12 cellular contexts compared by ENCODE assay signal in the genomic region with DNA sequence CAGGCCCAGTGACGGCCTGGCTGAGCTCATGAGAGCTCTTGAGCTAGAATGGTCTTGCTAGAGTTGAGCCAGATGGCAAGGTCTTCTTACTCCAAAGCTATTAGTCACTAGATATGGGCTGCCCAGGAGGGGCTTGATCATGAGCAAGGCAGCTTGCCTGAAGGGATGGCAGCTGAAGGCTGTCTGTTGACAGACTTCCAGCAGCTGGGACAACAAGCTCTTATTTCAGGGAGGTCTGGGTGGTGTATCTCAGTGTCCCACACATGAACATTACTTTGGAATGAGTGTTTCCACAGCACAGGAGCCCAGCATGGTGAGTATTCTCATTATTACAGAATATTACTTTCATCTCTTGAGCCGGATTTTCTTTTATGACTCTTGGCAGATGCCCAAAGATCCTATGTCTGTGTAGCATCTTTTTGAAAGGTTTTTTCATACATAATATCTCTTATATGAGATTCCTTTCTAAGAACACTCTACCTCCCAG.
DNase-seq lines count a peak whose midpoint lies in the region; ATAC-seq and TF ChIP-seq lines count a peak whose summit lies in the region.
"Had no signal": no experiment of that assay in that cellular context is flagged by ENCODE, and none has a peak within 500 bp of the region (broad histone marks: within the 10 kb centered on the region; RNA-seq: fewer than 3 reads in every experiment).

No MANE protein-coding gene starts in this region.

- peaks cover 2 to 11% (median 9%) of the 10 kb centered on the region in 3 donors for H3K4me1 ChIP-seq in esophagus squamous epithelium

- TF ChIP-seq CTCF in astrocyte of the spinal cord (IDR thresholded peaks at IDR 0.05; ENCODE audit: low read depth, low read length) = no peak
- no peak for TF ChIP-seq CTCF in mesothelial cell of epicardium (IDR thresholded peaks at IDR 0.05; ENCODE audit: unreplicated experiment)
- no peak for TF ChIP-seq CTCF in esophagus squamous epithelium (IDR thresholded peaks at IDR 0.05)

- in situ Hi-C loops in astrocyte of the spinal cord (cut with HindIII; ENCODE audit: low sequenced_read_pairs) = no loop called here

- no peak overlapping the region for H3K4me3 Mint-ChIP-seq in mesothelial cell of epicardium
- no peak overlapping the region for H3K4me3 Mint-ChIP-seq in immature natural killer cell
- H3K4me3 Mint-ChIP-seq: T-cell had no signal

- H3K4me1 Mint-ChIP-seq in mesothelial cell of epicardium = peaks cover 54% of the 10 kb centered on the region
- H3K4me1 Mint-ChIP-seq in immature natural killer cell = peaks cover 0 to 2% of the 10 kb centered on the region in 2 donors

- H3K4me3 ChIP-seq in astrocyte of the spinal cord (ENCODE audit: low read depth, low read length) = no peak overlapping the region
- no peak overlapping the region for H3K4me3 ChIP-seq in esophagus squamous epithelium
- H3K4me3 ChIP-seq: dorsolateral prefrontal cortex, thoracic aorta had no signal

- H3K9me3 Mint-ChIP-seq in mesothelial cell of epicardium (no peaks in the 10 kb centered on the region), immature natural killer cell (no peaks in the 10 kb centered on the region)
- H3K9me3 Mint-ChIP-seq: T-cell had no signal

- intact Hi-C loops in esophagus squamous epithelium (cut with DNase I) = no loop called here

- H3K36me3 Mint-ChIP-seq in mesothelial cell of epicardium (no peaks in the 10 kb centered on the region), immature natural killer cell (no peaks in the 10 kb centered on the region)
- H3K36me3 Mint-ChIP-seq: T-cell had no signal

- no peaks in the 10 kb centered on the region for H3K36me3 ChIP-seq in esophagus squamous epithelium
- H3K36me3 ChIP-seq: thoracic aorta had no signal

- H3K27ac Mint-ChIP-seq in mesothelial cell of epicardium (peak overlapping the region; percentile 91), immature natural killer cell (no peak overlapping the region)
- H3K27ac Mint-ChIP-seq: T-cell had no signal

- H3K27ac ChIP-seq in esophagus squamous epithelium = no peak overlapping the region
- H3K27ac ChIP-seq: thoracic aorta had no signal

- WGBS in esophagus squamous epithelium, 2 donors = 51 to 64% methylated on average over 2 of the region's 2 CpGs

- TF ChIP-seq POLR2A in esophagus squamous epithelium (IDR thresholded peaks at IDR 0.05) = no peak

- DNase-seq in DMS 273 (lab: John Stamatoyannopoulos, UW; ENCODE audit: unreplicated experiment) (peak; percentile 98), NCI-H2029 (lab: John Stamatoyannopoulos, UW) (peak; percentile 66), astrocyte of the spinal cord (ENCODE audit: low read depth, low spot score) (peak; percentile 92), mesothelial cell of epicardium (ENCODE audit: low spot score in 2 of 2, unreplicated experiment in 2 of 2) (peak in 1 of 2 experiments; percentile 53), esophagus squamous epithelium (lab: John Stamatoyannopoulos, UW) (no peak), immature natural killer cell (no peak)
- DNase-seq in stimulated activated CD4-positive, alpha-beta T cell treated with anti-CD3 and anti-CD28 coated beads, Interleukin-1b, Interleukin-23, amount 100 ng/mL, for 48 hours = no peak
- DNase-seq: DMS153, dorsolateral prefrontal cortex, T-cell had no signal

- ATAC-seq in HG03442 (IDR thresholded peaks at IDR 0.05; ENCODE audit: unreplicated experiment) = no peak
- ATAC-seq: T-cell had no signal

- H3K27me3 Mint-ChIP-seq in mesothelial cell of epicardium (ENCODE audit: low read depth) (no peaks in the 10 kb centered on the region), immature natural killer cell (ENCODE audit: low read depth in 3 of 3) (peaks cover 0 to 4% (median 3%) of the 10 kb centered on the region in 3 donors)

- no peaks in the 10 kb centered on the region for H3K27me3 ChIP-seq in esophagus squamous epithelium

- no peaks in the 10 kb centered on the region for H3K9me3 ChIP-seq in esophagus squamous epithelium
- H3K9me3 ChIP-seq: thoracic aorta had no signal

Comparison
In these comparisons a context has a peak if more than half of its experiments do, and no peak if none do; other contexts are left out.
1. DNase-seq: peak in DMS 273 (single experiment), NCI-H2029 (single experiment) and astrocyte of the spinal cord (single experiment); none in stimulated activated CD4-positive, alpha-beta T cell treated with anti-CD3 and anti-CD28 coated beads, Interleukin-1b, Interleukin-23, amount 100 ng/mL, for 48 hours (single experiment), esophagus squamous epithelium (single experiment) and immature natural killer cell (0 of 3).